In genomic region chr1:54743827-54744226, GRCh38 we compare ENCODE assay signal across 2 cellular contexts.
A peak's percentile ranks its signal among the peaks of the same experiment; 100 is the strongest.
TF ChIP-seq lines count a peak whose summit lies in the region.

No MANE protein-coding gene starts in this region.

TF ChIP-seq in HepG2, 621 proteins besides CTCF, POLR2A, EP300 and RAD21:
- TF ChIP-seq ZBTB7A (CRISPR knock-in tag; IDR thresholded peaks at IDR 0.05): no peak
- TF ChIP-seq ZC3H13 (CRISPR knock-in tag; IDR thresholded peaks at IDR 0.05): 0 out of 2 replicates have a peak, but pooled peaks have one; percentile 29

TF ChIP-seq in GM12878, 131 proteins besides CTCF, POLR2A, EP300 and RAD21:
- TF ChIP-seq FOS (IDR thresholded peaks at IDR 0.05; ENCODE audit: borderline replicate concordance, extremely low read depth, insufficient read length) (no peak), TAF1 (IDR thresholded peaks at IDR 0.05; ENCODE audit: borderline replicate concordance, low read depth, low read length) (no peak)
- TF ChIP-seq, protein P1, sequence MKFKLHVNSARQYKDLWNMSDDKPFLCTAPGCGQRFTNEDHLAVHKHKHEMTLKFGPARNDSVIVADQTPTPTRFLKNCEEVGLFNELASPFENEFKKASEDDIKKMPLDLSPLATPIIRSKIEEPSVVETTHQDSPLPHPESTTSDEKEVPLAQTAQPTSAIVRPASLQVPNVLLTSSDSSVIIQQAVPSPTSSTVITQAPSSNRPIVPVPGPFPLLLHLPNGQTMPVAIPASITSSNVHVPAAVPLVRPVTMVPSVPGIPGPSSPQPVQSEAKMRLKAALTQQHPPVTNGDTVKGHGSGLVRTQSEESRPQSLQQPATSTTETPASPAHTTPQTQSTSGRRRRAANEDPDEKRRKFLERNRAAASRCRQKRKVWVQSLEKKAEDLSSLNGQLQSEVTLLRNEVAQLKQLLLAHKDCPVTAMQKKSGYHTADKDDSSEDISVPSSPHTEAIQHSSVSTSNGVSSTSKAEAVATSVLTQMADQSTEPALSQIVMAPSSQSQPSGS (IDR thresholded peaks at IDR 0.05; ENCODE audit: low read length): no peak
